Comparison of ENCODE assay signal across 1 cellular context in the genomic region with DNA sequence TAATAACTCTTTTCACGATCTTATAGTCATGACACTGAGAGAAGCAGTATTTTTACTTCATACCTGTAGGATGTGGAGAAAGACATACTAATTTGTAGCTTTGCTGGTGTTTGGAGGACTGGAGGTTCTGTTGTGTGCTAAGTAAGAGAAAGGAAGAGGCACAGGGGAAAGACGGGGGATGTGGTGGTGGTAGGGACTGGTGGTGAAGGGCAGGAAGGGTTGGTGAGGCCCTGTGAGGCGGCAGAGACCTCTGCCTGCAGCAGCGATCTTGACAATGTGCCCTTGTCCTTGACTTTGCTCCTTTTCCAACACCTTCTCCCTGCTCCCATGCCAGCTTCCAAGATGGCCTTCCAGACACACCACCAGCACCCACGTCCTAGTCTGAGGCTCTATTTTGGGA.
TF ChIP-seq lines count a peak whose summit lies in the region.

No MANE protein-coding gene starts in this region.

TF ChIP-seq in HepG2, 621 proteins besides CTCF, POLR2A, EP300 and RAD21:
- TF ChIP-seq HMG20A (CRISPR knock-in tag; IDR thresholded peaks at IDR 0.05; ENCODE audit: borderline replicate concordance) (no peak), HNRNPUL1 (IDR thresholded peaks at IDR 0.05; ENCODE audit: low read depth, low read length) (no peak), WIZ (CRISPR knock-in tag; IDR thresholded peaks at IDR 0.05) (no peak), SRY (CRISPR knock-in tag; IDR thresholded peaks at IDR 0.05) (no peak)
- TF ChIP-seq, protein P1, sequence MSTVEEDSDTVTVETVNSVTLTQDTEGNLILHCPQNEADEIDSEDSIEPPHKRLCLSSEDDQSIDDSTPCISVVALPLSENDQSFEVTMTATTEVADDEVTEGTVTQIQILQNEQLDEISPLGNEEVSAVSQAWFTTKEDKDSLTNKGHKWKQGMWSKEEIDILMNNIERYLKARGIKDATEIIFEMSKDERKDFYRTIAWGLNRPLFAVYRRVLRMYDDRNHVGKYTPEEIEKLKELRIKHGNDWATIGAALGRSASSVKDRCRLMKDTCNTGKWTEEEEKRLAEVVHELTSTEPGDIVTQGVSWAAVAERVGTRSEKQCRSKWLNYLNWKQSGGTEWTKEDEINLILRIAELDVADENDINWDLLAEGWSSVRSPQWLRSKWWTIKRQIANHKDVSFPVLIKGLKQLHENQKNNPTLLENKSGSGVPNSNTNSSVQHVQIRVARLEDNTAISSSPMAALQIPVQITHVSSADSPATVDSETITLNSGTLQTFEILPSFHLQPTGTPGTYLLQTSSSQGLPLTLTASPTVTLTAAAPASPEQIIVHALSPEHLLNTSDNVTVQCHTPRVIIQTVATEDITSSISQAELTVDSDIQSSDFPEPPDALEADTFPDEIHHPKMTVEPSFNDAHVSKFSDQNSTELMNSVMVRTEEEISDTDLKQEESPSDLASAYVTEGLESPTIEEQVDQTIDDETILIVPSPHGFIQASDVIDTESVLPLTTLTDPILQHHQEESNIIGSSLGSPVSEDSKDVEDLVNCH (CRISPR knock-in tag; IDR thresholded peaks at IDR 0.05) = no peak
TF ChIP-seq in HepG2: peak in this region for 0.
